In the genomic region with DNA sequence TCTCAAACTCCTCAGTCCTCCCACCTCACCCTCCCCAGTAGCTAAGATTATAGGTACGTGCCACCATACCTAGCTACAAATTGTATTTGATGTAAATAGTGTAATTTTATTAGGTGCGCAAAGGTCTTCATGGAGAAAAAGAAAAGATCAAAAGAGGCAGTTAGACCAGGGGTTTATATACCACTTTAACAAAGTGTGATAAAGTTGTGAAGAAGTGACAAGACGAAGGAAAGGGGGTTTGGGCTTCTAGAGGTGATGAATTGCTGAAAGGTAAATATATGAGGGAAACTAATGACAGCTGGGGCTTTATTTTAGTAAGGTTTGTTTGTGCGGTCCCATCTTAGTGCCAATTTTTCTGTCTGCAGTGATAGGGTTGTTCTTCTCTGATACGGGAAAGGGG, we compare ENCODE assay signal across 23 cellular contexts.
"Had no signal": no experiment of that assay in that cellular context is flagged by ENCODE, and none has a peak within 500 bp of the region (broad histone marks: within the 10 kb centered on the region; RNA-seq: fewer than 3 reads in every experiment).

No MANE protein-coding gene starts in this region.

- H3K9me3 ChIP-seq: left ventricle myocardium inferior, right lobe of liver, testis, upper lobe of left lung had no signal

- ATAC-seq: activated T-cell treated with anti-CD3 and anti-CD28 coated beads, Interleukin-2, amount 50 U/mL, for 4 hours; right lobe of liver; WTC11 had no signal

- H3K4me3 Mint-ChIP-seq: activated naive CD8-positive, alpha-beta T cell treated with anti-CD3 and anti-CD28 coated beads, Interleukin-2, amount 10 ng/mL, durations not matched to agents 7 days and 5 days; activated T-cell treated with anti-CD3 and anti-CD28 coated beads, Interleukin-2, amount 50 U/mL, for 4 hours; endodermal cell; immature natural killer cell; memory B cell; naive B cell; WTC11 had no signal

- H3K27me3 ChIP-seq: right lobe of liver, testis, upper lobe of left lung had no signal

- H3K4me3 ChIP-seq: coronary artery, left ventricle myocardium inferior, right lobe of liver, testis, upper lobe of left lung had no signal

- H3K27ac Mint-ChIP-seq: activated naive CD8-positive, alpha-beta T cell treated with anti-CD3 and anti-CD28 coated beads, Interleukin-2, amount 10 ng/mL, durations not matched to agents 7 days and 5 days; endodermal cell; immature natural killer cell; memory B cell; WTC11 had no signal

- H3K4me1 ChIP-seq: left ventricle myocardium inferior, right lobe of liver, testis, upper lobe of left lung had no signal

- H3K36me3 ChIP-seq: left ventricle myocardium inferior, right lobe of liver, upper lobe of left lung had no signal

- H3K9me3 Mint-ChIP-seq: activated naive CD8-positive, alpha-beta T cell treated with anti-CD3 and anti-CD28 coated beads, Interleukin-2, amount 10 ng/mL, durations not matched to agents 7 days and 5 days had no signal

- H3K36me3 Mint-ChIP-seq: activated naive CD8-positive, alpha-beta T cell treated with anti-CD3 and anti-CD28 coated beads, Interleukin-2, amount 10 ng/mL, durations not matched to agents 7 days and 5 days; immature natural killer cell had no signal

- H3K4me1 Mint-ChIP-seq: activated naive CD8-positive, alpha-beta T cell treated with anti-CD3 and anti-CD28 coated beads, Interleukin-2, amount 10 ng/mL, durations not matched to agents 7 days and 5 days; immature natural killer cell; naive B cell had no signal

- H3K27ac ChIP-seq: coronary artery, left ventricle myocardium inferior, right lobe of liver, testis had no signal

- H3K27me3 Mint-ChIP-seq: activated naive CD8-positive, alpha-beta T cell treated with anti-CD3 and anti-CD28 coated beads, Interleukin-2, amount 10 ng/mL, durations not matched to agents 7 days and 5 days; memory B cell; naive B cell had no signal

- DNase-seq: activated CD4-positive, alpha-beta T cell treated with anti-CD3 and anti-CD28 coated beads, Interleukin-2, amount 50 U/mL, for 48 hours; activated CD8-positive, alpha-beta memory T cell treated with anti-CD3 and anti-CD28 coated beads, Interleukin-2, amount 50 U/mL, for 48 hours; activated naive CD4-positive, alpha-beta T cell treated with Interleukin-2 at 50 U/mL for 16 hours; activated naive CD8-positive, alpha-beta T cell treated with anti-CD3 and anti-CD28 coated beads, Interleukin-2, amount 10 ng/mL, durations not matched to agents 7 days and 5 days; activated T-cell treated with anti-CD3 and anti-CD28 coated beads, Interleukin-2, amount 50 U/mL, for 4 hours; amniotic stem cell; cerebellar nuclear complex; endodermal cell; immature natural killer cell; left ventricle myocardium inferior; naive B cell; occipital lobe; right lobe of liver; small intestine; stimulated activated CD4-positive, alpha-beta T cell treated with anti-CD3 and anti-CD28 coated beads, Interleukin-15, amount 100 ng/mL, for 24 hours; stimulated activated naive CD4-positive, alpha-beta T cell; T-helper 1 cell; T-helper 9 cell; testis; upper lobe of left lung had no signal
